1 cellular context compared by ENCODE assay signal in genomic region chr6:168050225-168050796, GRCh38.
TF ChIP-seq lines count a peak whose summit lies in the region.

No MANE protein-coding gene starts in this region.

TF ChIP-seq in K562, 482 proteins besides CTCF, POLR2A, EP300 and RAD21 (continued from another document):
- no peak for TF ChIP-seq RBM22 (IDR thresholded peaks at IDR 0.05; ENCODE audit: low read depth, low read length, poor library complexity, severe bottlenecking)
- TF ChIP-seq JUNB (CRISPR knock-in tag; conservative IDR thresholded peaks at IDR 0.05), result no peak
- no peak for TF ChIP-seq ZBTB40 (IDR thresholded peaks at IDR 0.05)
- no peak for TF ChIP-seq ZBTB40 (CRISPR knock-in tag; IDR thresholded peaks at IDR 0.05)
- no peak for TF ChIP-seq FIP1L1 (IDR thresholded peaks at IDR 0.05; ENCODE audit: low read depth, low read length, poor library complexity, severe bottlenecking)
- TF ChIP-seq TGIF2 (CRISPR knock-in tag; IDR thresholded peaks at IDR 0.05), result no peak
- TF ChIP-seq C11orf30 (IDR thresholded peaks at IDR 0.05; ENCODE audit: low read depth), result peak; percentile 68
- TF ChIP-seq NFATC3 (IDR thresholded peaks at IDR 0.05), result no peak
- TF ChIP-seq ZNF316 (IDR thresholded peaks at IDR 0.05), result peak; percentile 74
- no peak for TF ChIP-seq MNT (conservative IDR thresholded peaks at IDR 0.05)
- TF ChIP-seq CHAMP1 (IDR thresholded peaks at IDR 0.05), result no peak
